12 cellular contexts compared by ENCODE assay signal in the genomic region with DNA sequence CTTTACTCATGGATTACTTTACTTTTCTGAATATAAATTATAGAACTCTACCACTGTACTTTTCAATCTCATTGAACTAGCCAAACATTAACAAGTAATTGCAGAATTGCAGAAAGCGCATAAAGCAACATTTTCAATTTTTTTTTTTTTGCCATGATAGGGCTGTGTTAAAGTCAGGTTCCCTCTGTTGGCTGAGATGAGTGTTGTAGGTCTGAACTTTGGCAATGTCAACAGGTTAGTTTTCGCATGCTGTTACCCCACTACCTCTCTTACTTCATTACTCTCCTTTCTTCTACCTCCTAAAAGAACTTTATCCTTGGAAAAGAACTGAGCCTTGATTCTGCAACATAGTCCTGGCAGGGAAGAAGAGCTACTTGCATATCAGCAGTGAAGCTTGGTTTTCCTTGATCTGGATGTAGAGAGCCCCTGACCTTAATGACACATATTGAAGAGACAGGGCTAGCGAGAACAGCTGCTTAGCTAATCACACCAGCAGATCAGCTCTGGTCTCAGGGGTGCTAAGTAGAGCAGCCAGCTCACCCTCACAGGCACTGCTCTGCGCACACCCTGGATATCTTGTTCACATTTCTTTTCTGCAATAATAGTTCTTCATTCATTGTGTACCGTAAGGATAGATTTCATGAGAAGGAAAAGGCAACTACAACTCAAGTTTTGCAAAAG.
"Had no signal": no experiment of that assay in that cellular context is flagged by ENCODE, and none has a peak within 500 bp of the region (broad histone marks: within the 10 kb centered on the region; RNA-seq: fewer than 3 reads in every experiment).

No MANE protein-coding gene starts in this region.

- DNase-seq: activated B cell treated with CpG ODN at 0.5 μM for 24 hours; activated CD4-positive, alpha-beta T cell treated with anti-CD3 and anti-CD28 coated beads, Interleukin-2, amount 10 ng/mL, durations not matched to agents 24 days and 14 days; activated naive CD4-positive, alpha-beta T cell treated with Interleukin-2 at 50 U/mL for 16 hours; effector CD4-positive, alpha-beta T cell; heart right ventricle; left ventricle myocardium superior; mesenchymal stem cell; tibial artery had no signal

- H3K27ac ChIP-seq: tibial artery had no signal

- H3K4me1 ChIP-seq: tibial artery had no signal

- H3K9me3 ChIP-seq: heart right ventricle, tibial artery had no signal

- H3K4me3 ChIP-seq: heart right ventricle, tibial artery had no signal

- FAIRE-seq: colon, frontal cortex, keratinocyte had no signal

- ATAC-seq: heart right ventricle; left ventricle myocardium superior; stimulated activated effector memory CD8-positive, alpha-beta T cell treated with anti-CD3 and anti-CD28 coated beads, Interleukin-12 subunit alpha, Interleukin-12 subunit beta, amount 100 ng/mL, for 72 hours had no signal

- H3K36me3 ChIP-seq: tibial artery had no signal

- H3K27me3 ChIP-seq: tibial artery had no signal
